20 cellular contexts compared by ENCODE assay signal in genomic region chr4:88189881-88190585, GRCh38.
"Had no signal": no experiment of that assay in that cellular context is flagged by ENCODE, and none has a peak within 500 bp of the region (broad histone marks: within the 10 kb centered on the region; RNA-seq: fewer than 3 reads in every experiment).

No MANE protein-coding gene starts in this region.

- H3K27me3 ChIP-seq: ovary, sigmoid colon, stomach, testis, upper lobe of left lung had no signal

- H3K4me1 ChIP-seq: sigmoid colon, testis, upper lobe of left lung had no signal

- H3K27me3 Mint-ChIP-seq: activated CD8-positive, alpha-beta T cell treated with anti-CD3 and anti-CD28 coated beads for 36 hours; activated naive CD8-positive, alpha-beta T cell; brain had no signal

- H3K36me3 Mint-ChIP-seq: activated naive CD8-positive, alpha-beta T cell; brain; immature natural killer cell; WTC11 had no signal

- H3K4me3 Mint-ChIP-seq: activated CD8-positive, alpha-beta T cell treated with anti-CD3 and anti-CD28 coated beads for 36 hours; activated naive CD8-positive, alpha-beta T cell; activated T-cell treated with anti-CD3 and anti-CD28 coated beads, Interleukin-2, amount 50 U/mL, for 4 hours; brain; central memory CD8-positive, alpha-beta T cell; immature natural killer cell; neural crest cell; WTC11 had no signal

- H3K4me1 Mint-ChIP-seq: brain; central memory CD8-positive, alpha-beta T cell; immature natural killer cell had no signal

- DNase-seq: activated CD4-positive, alpha-beta T cell treated with anti-CD3 and anti-CD28 coated beads for 48 hours; activated CD8-positive, alpha-beta T cell treated with anti-CD3 and anti-CD28 coated beads for 36 hours; activated gamma-delta T cell; activated T-cell treated with anti-CD3 and anti-CD28 coated beads, Interleukin-2, amount 50 U/mL, for 4 hours; effector CD8-positive, alpha-beta T cell; erythroblast; immature natural killer cell; ovary; sigmoid colon; stimulated activated CD4-positive, alpha-beta T cell treated with anti-CD3 and anti-CD28 coated beads, Interleukin-12 subunit alpha, Interleukin-12 subunit beta, amount 100 ng/mL, for 4 hours; stimulated activated CD4-positive, alpha-beta T cell treated with anti-CD3 and anti-CD28 coated beads, Interleukin-2, amount 100 ng/mL, for 24 hours; stomach; T-helper 2 cell; testis; upper lobe of left lung had no signal

- H3K36me3 ChIP-seq: ovary, sigmoid colon, stomach, upper lobe of left lung had no signal

- ATAC-seq: activated CD8-positive, alpha-beta T cell treated with anti-CD3 and anti-CD28 coated beads for 36 hours; activated T-cell treated with anti-CD3 and anti-CD28 coated beads, Interleukin-2, amount 50 U/mL, for 4 hours; WTC11 had no signal

- H3K4me3 ChIP-seq: ovary, sigmoid colon, stomach, testis, upper lobe of left lung had no signal

- H3K27ac ChIP-seq: ovary, sigmoid colon, stomach, testis, upper lobe of left lung had no signal

- H3K27ac Mint-ChIP-seq: activated CD8-positive, alpha-beta T cell treated with anti-CD3 and anti-CD28 coated beads for 36 hours; activated naive CD8-positive, alpha-beta T cell; brain; immature natural killer cell; WTC11 had no signal

- H3K9me3 ChIP-seq: ovary, sigmoid colon, stomach, testis, upper lobe of left lung had no signal

- H3K9me3 Mint-ChIP-seq: activated CD8-positive, alpha-beta T cell treated with anti-CD3 and anti-CD28 coated beads for 36 hours; activated T-cell treated with anti-CD3 and anti-CD28 coated beads, Interleukin-2, amount 50 U/mL, for 4 hours; central memory CD8-positive, alpha-beta T cell; immature natural killer cell; WTC11 had no signal
